8 cellular contexts compared by ENCODE assay signal in genomic region chr16:24730914-24731313, GRCh38. TPM values are rescaled to one million over a fixed set of nuclear protein-coding genes. Genes with fewer than 3 reads are reported as not detected.
DNase-seq lines count a peak whose midpoint lies in the region; ATAC-seq and TF ChIP-seq lines count a peak whose summit lies in the region.

No MANE protein-coding gene starts in this region.

- no peak overlapping the region for H3K4ac ChIP-seq in H9 (ENCODE audit: low read depth, low read length)

- H3K4me1 Mint-ChIP-seq in H9, result peaks cover 44 to 56% of the 10 kb centered on the region in 2 experiments
- peaks cover 54% of the 10 kb centered on the region for H3K4me1 Mint-ChIP-seq in WTC11

- ATAC-seq in WTC11, result no peak
- no peak for ATAC-seq in gastroesophageal sphincter
- no peak for ATAC-seq in GM18520 (IDR thresholded peaks at IDR 0.05; ENCODE audit: unreplicated experiment)
- no peak for ATAC-seq in HG02610 (IDR thresholded peaks at IDR 0.05; ENCODE audit: unreplicated experiment)
- no peak for ATAC-seq in GM19452 (IDR thresholded peaks at IDR 0.05; ENCODE audit: unreplicated experiment)
- no peak for ATAC-seq in HG03139 (IDR thresholded peaks at IDR 0.05; ENCODE audit: unreplicated experiment)

- H3T11ph ChIP-seq in H9 (ENCODE audit: low read length), result no peak overlapping the region

- H4K5ac ChIP-seq in H9 (ENCODE audit: insufficient read length, low read depth, low read length), result no peak overlapping the region

- no peaks in the 10 kb centered on the region for H3K9me3 ChIP-seq in H9 (ENCODE audit: control insufficient read depth, low read depth, low read length)
- H3K9me3 ChIP-seq in gastroesophageal sphincter, result no peaks in the 10 kb centered on the region

- H2BK15ac ChIP-seq in H9 (ENCODE audit: low read depth, low read length), result no peak overlapping the region

- peaks cover 4% of the 10 kb centered on the region for H3K23me2 ChIP-seq in H9 (ENCODE audit: insufficient read length, low read depth, low read length, poor library complexity, severe bottlenecking)

- TF ChIP-seq CTCF in H9 (conservative IDR thresholded peaks at IDR 0.05) (no peak), WTC11 (IDR thresholded peaks at IDR 0.05) (no peak), gastroesophageal sphincter (IDR thresholded peaks at IDR 0.05) (no peak)

- H3K36me3 Mint-ChIP-seq in H9 (ENCODE audit: insufficient read depth in 1 of 3, low read depth in 3 of 3), result peaks cover 26 to 37% (median 31%) of the 10 kb centered on the region in 3 experiments
- peaks cover 33% of the 10 kb centered on the region for H3K36me3 Mint-ChIP-seq in WTC11

- H3K56ac ChIP-seq in H9 (ENCODE audit: insufficient read length, low read depth, low read length), result no peak overlapping the region

- H2BK120ac ChIP-seq in H9 (ENCODE audit: low read depth, low read length, poor library complexity, severe bottlenecking), result no peak overlapping the region

- no peak overlapping the region for H3K18ac ChIP-seq in H9 (ENCODE audit: insufficient read length, low read depth, low read length)

- H4K91ac ChIP-seq in H9 (ENCODE audit: insufficient read length, low read depth, low read length), result no peak overlapping the region

- H3K4me3 Mint-ChIP-seq in H9 (peak overlapping the region; percentile 97), WTC11 (peak overlapping the region; percentile 99)

- peaks cover 0 to 4% of the 10 kb centered on the region in 2 experiments; a peak in 1 of 5 replicates for H3K9me3 Mint-ChIP-seq in H9
- no peaks in the 10 kb centered on the region for H3K9me3 Mint-ChIP-seq in WTC11

- H3K9ac ChIP-seq in H9 (ENCODE audit: extremely low read depth, insufficient read length, low read length), result peak overlapping the region; percentile 31

- H3K27me3 ChIP-seq in H9 (ENCODE audit: insufficient read depth, low read length), result no peaks in the 10 kb centered on the region
- H3K27me3 ChIP-seq in gastroesophageal sphincter, result no peaks in the 10 kb centered on the region

- H2BK12ac ChIP-seq in H9 (ENCODE audit: insufficient read length, low read depth, low read length), result no peak overlapping the region

- H2AFZ ChIP-seq in H9 (ENCODE audit: low read length), result no peak overlapping the region

- no CpG with 5 or more reads among the region's 6 CpGs for WGBS in H9 (ENCODE audit: extremely low coverage, insufficient read length, low lambda C conversion rate)
- WGBS in gastroesophageal sphincter (ENCODE audit: low coverage in 1 of 2), 2 donors, result 5 to 7% methylated on average over 6 of the region's 6 CpGs

- H4K20me1 ChIP-seq in H9 (ENCODE audit: control insufficient read depth, insufficient read depth, insufficient read length), result no peaks in the 10 kb centered on the region

- no peak overlapping the region for H3K14ac ChIP-seq in H9 (ENCODE audit: insufficient read depth, low read length)

- H3K27ac Mint-ChIP-seq in H9, result peak overlapping the region; percentile 58 to 95 (median 85); a peak in 6 of 7 replicates
- H3K27ac Mint-ChIP-seq in WTC11, result peak overlapping the region; percentile 89

- no peak for TF ChIP-seq EP300 in gastroesophageal sphincter (IDR thresholded peaks at IDR 0.05)

- H3K79me1 ChIP-seq in H9 (ENCODE audit: insufficient read depth, low read depth, low read length, poor library complexity, severe bottlenecking), result no peaks in the 10 kb centered on the region

- no peak for TF ChIP-seq POLR2A in gastroesophageal sphincter (IDR thresholded peaks at IDR 0.05)

- POLR2A ChIA-PET in WTC11 (lab: Charles Lee), result interaction anchor here (0.6 to 1.1 kb wide), 2 partner anchors 57 to 192 kb away, joined by 4 to 6 read pairs; partner anchors contain the start of gene RBBP6

- no peak overlapping the region for H3K27ac ChIP-seq in H9 (ENCODE audit: insufficient read length, low read depth, low read length)
- peak overlapping the region; percentile 81 to 98 (median 96) for H3K27ac ChIP-seq in gastroesophageal sphincter
- peak overlapping the region in 4 of 21 experiments; percentile 25 to 95 (median 92) for H3K27ac ChIP-seq in skin epidermis

- H2AK5ac ChIP-seq in H9 (ENCODE audit: insufficient read length, low read length), result no peak overlapping the region

- H3K27me3 Mint-ChIP-seq in H9 (ENCODE audit: low read depth) (no peaks in the 10 kb centered on the region), WTC11 (ENCODE audit: low read depth) (no peaks in the 10 kb centered on the region)

- H3K23ac ChIP-seq in H9 (ENCODE audit: insufficient read length, low read depth, low read length), result no peak overlapping the region

- H2BK20ac ChIP-seq in H9 (ENCODE audit: low read depth, low read length, poor library complexity, severe bottlenecking), result no peak overlapping the region

- H3K4me1 ChIP-seq in H9 (ENCODE audit: insufficient read depth, low read length), result peaks cover 8% of the 10 kb centered on the region; the same call in 1 of the 2 replicates
- H3K4me1 ChIP-seq in gastroesophageal sphincter, result peaks cover 17 to 58% (median 25%) of the 10 kb centered on the region in 3 donors

- H2BK5ac ChIP-seq in H9 (ENCODE audit: insufficient read length, low read length), result no peak overlapping the region

- CTCF ChIA-PET in WTC11 (lab: Charles Lee), result interaction anchor here (0.7 kb wide), 2 partner anchors 192 to 632 kb away, joined by 4 to 6 read pairs; partner anchors contain the start of gene RBBP6

- peaks cover 0 to 10% of the 10 kb centered on the region in 2 donors for H3K36me3 ChIP-seq in gastroesophageal sphincter

- H3K4me2 ChIP-seq in H9 (ENCODE audit: insufficient read depth, insufficient read length, low read length), result peak overlapping the region; percentile 41

- peaks cover 45% of the 10 kb centered on the region for H3K79me2 ChIP-seq in H9 (ENCODE audit: insufficient read depth, low read length)

- no peak for DNase-seq in H9
- DNase-seq in WTC11 (ENCODE audit: low spot score), result no peak

- H3K4me3 ChIP-seq in gastroesophageal sphincter (peak overlapping the region; percentile 75 to 77), skin epidermis (peak overlapping the region in 6 of 7 experiments; percentile 55 to 84 (median 74))

- H4K8ac ChIP-seq in H9 (replicated peaks; ENCODE audit: insufficient read length, low read depth, low read length), result no peak overlapping the region

TF ChIP-seq in WTC11, 78 proteins besides CTCF, POLR2A, EP300 and RAD21:
- no peak for TF ChIP-seq MLX (CRISPR knock-in tag; IDR thresholded peaks at IDR 0.05)
- no peak for TF ChIP-seq NFE2L1 (CRISPR knock-in tag; IDR thresholded peaks at IDR 0.05)
TF ChIP-seq in WTC11: peak in this region for 0.

RNA-seq across cellular contexts. Expression of gene TNRC6A, which starts 1.5 kb away (rescaled TPM):
- total RNA-seq in H9 (2021) (106 and 114 TPM in 2 replicates), WTC11 (2021) (76.8 to 86.3 TPM (median 77.4 TPM) in 3 replicates), gastroesophageal sphincter (10 to 100 TPM; 33.4 to 71.1 (median 58.6) TPM)
